Comparison of ENCODE assay signal across 21 cellular contexts in the genomic region with DNA sequence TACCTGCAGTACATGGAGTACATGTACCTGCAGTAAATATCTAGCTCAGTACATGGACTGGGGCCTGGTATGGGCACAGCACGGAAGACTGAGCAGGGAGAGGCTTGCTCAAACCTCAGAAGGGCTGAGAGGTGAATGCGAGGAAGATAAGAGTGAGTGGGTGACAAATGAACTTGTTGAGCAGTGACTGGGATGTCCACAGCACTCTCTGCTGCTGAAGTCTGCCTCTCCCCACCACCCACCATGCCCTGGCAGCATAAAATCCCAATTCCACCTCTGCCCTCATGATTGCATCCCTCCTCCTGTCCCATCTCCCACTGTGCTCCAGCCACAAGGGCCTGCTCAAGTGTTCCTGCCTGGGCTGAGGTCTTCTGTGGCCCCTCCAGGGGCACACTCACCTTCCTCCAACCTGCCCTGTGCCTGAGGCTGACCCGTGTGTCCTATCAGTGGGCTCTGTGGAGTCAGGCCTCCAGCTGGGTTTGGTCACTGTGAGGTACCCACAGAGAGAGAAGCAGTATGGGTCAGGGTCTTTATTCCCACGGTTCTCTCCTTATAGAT.
"Had no signal": no experiment of that assay in that cellular context is flagged by ENCODE, and none has a peak within 500 bp of the region (broad histone marks: within the 10 kb centered on the region; RNA-seq: fewer than 3 reads in every experiment).

No MANE protein-coding gene starts in this region.

- H3K36me3 ChIP-seq: MG63, SJSA1 had no signal

- H3K4me3 ChIP-seq: MG63, SJSA1, SK-N-MC had no signal

- H3K27ac ChIP-seq: SJSA1, SK-N-MC had no signal

- H3K27me3 ChIP-seq: MG63, SJSA1 had no signal

- FAIRE-seq: HepG2, RCC 7860 had no signal

- DNase-seq: IMR-90, Karpas-422, KG1, MG63, NCI-H1092 treated with DMSO at 0.1 percent for 48 hours, NCI-H1436, NCI-H1694, NCI-H1930, NCI-H2081, NCI-H2107, NCI-H2227 treated with DMSO at 0.1 percent for 48 hours, NCI-H524 treated with DMSO at 0.1 percent for 48 hours, NCI-H69, NCI-H774, Right ventricle myocardium superior, RPMI8226, SIG-M5 had no signal

- H3K9me3 ChIP-seq: MG63, SJSA1 had no signal
